ENCODE assay signal across 9 cellular contexts in genomic region chr10:61760943-61761824, GRCh38.
DNase-seq lines count a peak whose midpoint lies in the region; ATAC-seq and TF ChIP-seq lines count a peak whose summit lies in the region.
"Had no signal": no experiment of that assay in that cellular context is flagged by ENCODE, and none has a peak within 500 bp of the region (broad histone marks: within the 10 kb centered on the region; RNA-seq: fewer than 3 reads in every experiment).

No MANE protein-coding gene starts in this region.

- H2BK12ac ChIP-seq in mesenchymal stem cell (ENCODE audit: low read length in 2 of 2): no peak overlapping the region

- no peak overlapping the region for H2BK120ac ChIP-seq in mesenchymal stem cell (ENCODE audit: low read depth, low read length)

- peaks cover 10% of the 10 kb centered on the region for H3K4me1 ChIP-seq in body of pancreas
- peaks cover 2% of the 10 kb centered on the region for H3K4me1 ChIP-seq in mesenchymal stem cell (ENCODE audit: control insufficient read depth, insufficient read depth, low read depth, low read length)

- no peak overlapping the region for H3K18ac ChIP-seq in mesenchymal stem cell (ENCODE audit: low read depth in 1 of 2, low read length in 2 of 2)

- H3K4me3 ChIP-seq in AG09309 (ENCODE audit: control insufficient read depth, low read depth, low read length) (no peak overlapping the region), body of pancreas (no peak overlapping the region), mesenchymal stem cell (ENCODE audit: insufficient read depth in 1 of 2, low read depth in 1 of 2, low read length in 2 of 2) (no peak overlapping the region)

- H2AK5ac ChIP-seq in mesenchymal stem cell (ENCODE audit: low read length, severe bottlenecking): no peak overlapping the region

- H3K27ac ChIP-seq in body of pancreas (peak overlapping the region in 3 of 4 donors; percentile 17 to 36 (median 18)), mesenchymal stem cell (ENCODE audit: low read length, poor library complexity, severe bottlenecking) (peak overlapping the region; percentile 64)

- H3K23ac ChIP-seq in mesenchymal stem cell (ENCODE audit: low read length in 2 of 2): no peak overlapping the region

- no peak overlapping the region for H3K4me2 ChIP-seq in mesenchymal stem cell (ENCODE audit: low read length, poor library complexity, severe bottlenecking)

- no peak overlapping the region for H3K14ac ChIP-seq in mesenchymal stem cell (ENCODE audit: low read length in 2 of 2)

- no peaks in the 10 kb centered on the region for H3K27me3 ChIP-seq in body of pancreas
- no peaks in the 10 kb centered on the region for H3K27me3 ChIP-seq in mesenchymal stem cell (ENCODE audit: control insufficient read depth in 1 of 2, insufficient read depth in 1 of 2, low read length in 2 of 2)

- no peak for TF ChIP-seq POLR2A in body of pancreas (IDR thresholded peaks at IDR 0.05)

- H3K9ac ChIP-seq in mesenchymal stem cell (ENCODE audit: low read length): peak overlapping the region; percentile 23

- H3K79me1 ChIP-seq in mesenchymal stem cell (replicated peaks; ENCODE audit: low read length, poor library complexity, severe bottlenecking): no peaks in the 10 kb centered on the region

- DNase-seq in AG09309 (ENCODE audit: low read depth): peak; percentile 64
- peak; percentile 80 for DNase-seq in LHCN-M2 (ENCODE audit: low read depth)
- DNase-seq in body of pancreas: no peak
- peak; percentile 84 for DNase-seq in mesenchymal stem cell
- DNase-seq in NCI-H187 treated with DMSO at 0.1 percent for 48 hours (lab: John Stamatoyannopoulos, UW): no peak
- DNase-seq in NCI-H1048 (lab: John Stamatoyannopoulos, UW): no peak
- DNase-seq: T1000 had no signal

- H2BK5ac ChIP-seq in mesenchymal stem cell (ENCODE audit: low read depth, low read length, poor library complexity, severe bottlenecking): no peak overlapping the region

- 54 to 66% methylated on average over 4 of the region's 4 CpGs for WGBS in body of pancreas, 2 donors
- WGBS in mesenchymal stem cell: 22% methylated on average over 4 of the region's 4 CpGs

- intact Hi-C loops in body of pancreas (cut with DNase I): loop anchor here (10.0 kb wide), 1 partner anchor 64 kb away; no protein-coding TSS in a partner anchor

- no peak overlapping the region for H3K4ac ChIP-seq in mesenchymal stem cell (ENCODE audit: low read depth in 1 of 2, low read length in 2 of 2)

- H3K36me3 ChIP-seq in body of pancreas (replicated peaks in 1 of 2; ENCODE audit: insufficient read depth in 1 of 2, low read depth in 2 of 2): no peaks in the 10 kb centered on the region
- H3K36me3 ChIP-seq in mesenchymal stem cell (ENCODE audit: control insufficient read depth in 1 of 2, insufficient read depth in 2 of 2, low read depth in 1 of 2, low read length in 2 of 2): no peaks in the 10 kb centered on the region

- no peak for TF ChIP-seq CTCF in AG09309 (IDR thresholded peaks at IDR 0.05; ENCODE audit: control insufficient read depth, insufficient read depth, low read depth, low read length, missing control alignments)
- TF ChIP-seq CTCF in body of pancreas (IDR thresholded peaks at IDR 0.05): no peak

- ATAC-seq in body of pancreas (peak; percentile 51), GM19395 (IDR thresholded peaks at IDR 0.05; ENCODE audit: unreplicated experiment) (no peak), HG02981 (IDR thresholded peaks at IDR 0.05; ENCODE audit: unreplicated experiment) (no peak)

- no peaks in the 10 kb centered on the region for H3K9me3 ChIP-seq in body of pancreas
- no peaks in the 10 kb centered on the region for H3K9me3 ChIP-seq in mesenchymal stem cell (ENCODE audit: control insufficient read depth, low read length)

- no peak overlapping the region for H4K91ac ChIP-seq in mesenchymal stem cell (ENCODE audit: low read length)

- H4K8ac ChIP-seq in mesenchymal stem cell (ENCODE audit: low read length): no peak overlapping the region

- H2AFZ ChIP-seq in mesenchymal stem cell (ENCODE audit: low read depth, low read length): no peak overlapping the region

- no peak overlapping the region for H2BK15ac ChIP-seq in mesenchymal stem cell (ENCODE audit: low read depth, poor library complexity, severe bottlenecking)

Comparison
In these comparisons a context has a peak if more than half of its experiments do, and no peak if none do; other contexts are left out.
1. DNase-seq: peak in AG09309 (single experiment), LHCN-M2 (single experiment) and mesenchymal stem cell (single experiment); none in body of pancreas (0 of 4), NCI-H187 treated with DMSO at 0.1 percent for 48 hours (single experiment) and NCI-H1048 (single experiment).